23 cellular contexts compared by ENCODE assay signal in genomic region chr12:42014972-42015371, GRCh38.
"Had no signal": no experiment of that assay in that cellular context is flagged by ENCODE, and none has a peak within 500 bp of the region (broad histone marks: within the 10 kb centered on the region; RNA-seq: fewer than 3 reads in every experiment).

No MANE protein-coding gene starts in this region.

- H3K36me3 ChIP-seq: esophagus squamous epithelium, gastroesophageal sphincter, left ventricle myocardium inferior, lower lobe of right lung, ovary, right lobe of liver, tibial nerve, upper lobe of right lung, vagina had no signal

- H3K9me3 Mint-ChIP-seq: dendritic cell treated with granulocyte-macrophage colony-stimulating factor and Interleukin-4, amounts not matched to agents 40 ng/mL and 50 ng/mL, for 4 days; effector memory CD8-positive, alpha-beta T cell; naive thymus-derived CD8-positive, alpha-beta T cell; stimulated activated memory B cell treated with anti-CD40 and anti-IgM and Interleukin-4, amounts not matched to agents 10 μg/mL and 1 μg/mL and 100 μg/mL, for 72 hours; stimulated activated naive CD8-positive, alpha-beta T cell treated with anti-CD3 and anti-CD28 coated beads, Interleukin-15, Interleukin-2, amounts not matched to agents 100 ng/mL and 50 ng/mL, for 24 hours had no signal

- H3K27ac Mint-ChIP-seq: dendritic cell treated with granulocyte-macrophage colony-stimulating factor and Interleukin-4, amounts not matched to agents 40 ng/mL and 50 ng/mL, for 4 days; effector memory CD8-positive, alpha-beta T cell; stimulated activated memory B cell treated with anti-CD40 and anti-IgM and Interleukin-4, amounts not matched to agents 10 μg/mL and 1 μg/mL and 100 μg/mL, for 72 hours; stimulated activated naive CD8-positive, alpha-beta T cell treated with anti-CD3 and anti-CD28 coated beads, Interleukin-15, Interleukin-2, amounts not matched to agents 100 ng/mL and 50 ng/mL, for 24 hours had no signal

- DNase-seq: effector memory CD8-positive, alpha-beta T cell; esophagus squamous epithelium; foreskin fibroblast; glutamatergic neuron; left cardiac atrium; left ventricle myocardium inferior; lower lobe of right lung; mesendoderm; naive thymus-derived CD8-positive, alpha-beta T cell; nucleus accumbens; ovary; right lobe of liver; stimulated activated CD4-positive, alpha-beta T cell treated with anti-CD3 and anti-CD28 coated beads, Interleukin-15, amount 100 ng/mL, for 24 hours; stimulated activated CD4-positive, alpha-beta T cell treated with anti-CD3 and anti-CD28 coated beads, Interleukin-1b, Interleukin-23, amount 100 ng/mL, for 48 hours; stimulated activated CD4-positive, alpha-beta T cell treated with anti-CD3 and anti-CD28 coated beads, Interleukin-4, amount 100 ng/mL, for 24 hours; testis; upper lobe of right lung had no signal

- H3K9me3 ChIP-seq: esophagus squamous epithelium, gastroesophageal sphincter, left ventricle myocardium inferior, lower lobe of right lung, ovary, right lobe of liver, testis, tibial nerve, upper lobe of right lung, vagina had no signal

- H3K27ac ChIP-seq: esophagus squamous epithelium, gastroesophageal sphincter, left ventricle myocardium inferior, lower lobe of right lung, ovary, right lobe of liver, testis, tibial nerve, upper lobe of right lung, vagina had no signal

- H3K4me3 Mint-ChIP-seq: dendritic cell treated with granulocyte-macrophage colony-stimulating factor and Interleukin-4, amounts not matched to agents 40 ng/mL and 50 ng/mL, for 4 days; effector memory CD8-positive, alpha-beta T cell; naive thymus-derived CD8-positive, alpha-beta T cell; stimulated activated memory B cell treated with anti-CD40 and anti-IgM and Interleukin-4, amounts not matched to agents 10 μg/mL and 1 μg/mL and 100 μg/mL, for 72 hours; stimulated activated naive CD8-positive, alpha-beta T cell treated with anti-CD3 and anti-CD28 coated beads, Interleukin-15, Interleukin-2, amounts not matched to agents 100 ng/mL and 50 ng/mL, for 24 hours had no signal

- H3K36me3 Mint-ChIP-seq: naive thymus-derived CD8-positive, alpha-beta T cell; stimulated activated memory B cell treated with anti-CD40 and anti-IgM and Interleukin-4, amounts not matched to agents 10 μg/mL and 1 μg/mL and 100 μg/mL, for 72 hours had no signal

- H3K27me3 ChIP-seq: esophagus squamous epithelium, gastroesophageal sphincter, ovary, right lobe of liver, testis, tibial nerve, upper lobe of right lung, vagina had no signal

- H3K4me1 Mint-ChIP-seq: naive thymus-derived CD8-positive, alpha-beta T cell had no signal

- H3K4me3 ChIP-seq: esophagus squamous epithelium, gastroesophageal sphincter, left ventricle myocardium inferior, lower lobe of right lung, ovary, right lobe of liver, testis, tibial nerve, upper lobe of right lung, vagina had no signal

- H3K4me1 ChIP-seq: esophagus squamous epithelium, gastroesophageal sphincter, left ventricle myocardium inferior, lower lobe of right lung, right lobe of liver, testis, tibial nerve, upper lobe of right lung, vagina had no signal

- ATAC-seq: effector memory CD8-positive, alpha-beta T cell; gastroesophageal sphincter; left cardiac atrium; lower lobe of right lung; naive thymus-derived CD8-positive, alpha-beta T cell; right lobe of liver; stimulated activated memory B cell treated with anti-CD40 and anti-IgM and Interleukin-4, amounts not matched to agents 10 μg/mL and 1 μg/mL and 100 μg/mL, for 72 hours; upper lobe of right lung had no signal

- H3K27me3 Mint-ChIP-seq: dendritic cell treated with granulocyte-macrophage colony-stimulating factor and Interleukin-4, amounts not matched to agents 40 ng/mL and 50 ng/mL, for 4 days; stimulated activated naive CD8-positive, alpha-beta T cell treated with anti-CD3 and anti-CD28 coated beads, Interleukin-15, Interleukin-2, amounts not matched to agents 100 ng/mL and 50 ng/mL, for 24 hours had no signal
